Comparison of ENCODE assay signal across 15 cellular contexts in genomic region chr19:2038284-2039081, GRCh38. TPM values are rescaled to one million over a fixed set of nuclear protein-coding genes. Genes with fewer than 3 reads are reported as not detected.
DNase-seq lines count a peak whose midpoint lies in the region; ATAC-seq and TF ChIP-seq lines count a peak whose summit lies in the region.
"Had no signal": no experiment of that assay in that cellular context is flagged by ENCODE, and none has a peak within 500 bp of the region (broad histone marks: within the 10 kb centered on the region; RNA-seq: fewer than 3 reads in every experiment).

No MANE protein-coding gene starts in this region.

- no peak overlapping the region for H3K4me3 Mint-ChIP-seq in glutamatergic neuron (ENCODE audit: unreplicated experiment)

- H3K27ac ChIP-seq in ascending aorta, result no peak overlapping the region
- H3K27ac ChIP-seq: GM23248, SJCRH30 had no signal

- H3K4me1 Mint-ChIP-seq in glutamatergic neuron (ENCODE audit: low read depth, unreplicated experiment), result peaks cover 3% of the 10 kb centered on the region

- peaks cover 16 to 19% of the 10 kb centered on the region in 2 donors for H3K4me1 ChIP-seq in ascending aorta
- H3K4me1 ChIP-seq: SJCRH30 had no signal

- ATAC-seq in sciatic nerve (no peak), HG03432 (IDR thresholded peaks at IDR 0.05; ENCODE audit: unreplicated experiment) (no peak)

- peaks cover 36 to 50% of the 10 kb centered on the region in 2 donors for H3K36me3 ChIP-seq in ascending aorta

- H3K36me3 Mint-ChIP-seq in glutamatergic neuron (ENCODE audit: unreplicated experiment), result no peaks in the 10 kb centered on the region

- intact Hi-C loops in sciatic nerve (cut with DNase I) (no loop called here), ascending aorta (cut with DNase I) (no loop called here)

- H3K4me3 ChIP-seq in GM12865 (ENCODE audit: low read depth, low read length) (no peak overlapping the region), ascending aorta (no peak overlapping the region)
- H3K4me3 ChIP-seq: GM23248, SJCRH30, skin epidermis had no signal

- H3K9me3 ChIP-seq in ascending aorta, result peaks cover 4 to 9% of the 10 kb centered on the region in 2 donors
- H3K9me3 ChIP-seq: SJCRH30 had no signal

- H3K27me3 Mint-ChIP-seq in glutamatergic neuron (ENCODE audit: unreplicated experiment), result peaks cover 2% of the 10 kb centered on the region

- TF ChIP-seq CTCF in GM12865 (IDR thresholded peaks at IDR 0.05; ENCODE audit: insufficient read depth, low read depth, low read length, missing control alignments), result no peak
- TF ChIP-seq CTCF in glutamatergic neuron (IDR thresholded peaks at IDR 0.05; ENCODE audit: partially characterized antibody, unreplicated experiment), result peak; percentile 10
- TF ChIP-seq CTCF in ascending aorta (IDR thresholded peaks at IDR 0.05), result no peak

- H3K9me3 Mint-ChIP-seq in glutamatergic neuron (ENCODE audit: unreplicated experiment), result peaks cover 2% of the 10 kb centered on the region

- no peak overlapping the region for H3K27ac Mint-ChIP-seq in glutamatergic neuron (ENCODE audit: unreplicated experiment)

- peak; percentile 22 for DNase-seq in GM12865 (ENCODE audit: low read depth)
- DNase-seq in NAMALWA (ENCODE audit: low spot score), result peak; percentile 26
- DNase-seq in glutamatergic neuron, result peak; percentile 36
- DNase-seq in sciatic nerve (ENCODE audit: low spot score), result peak; percentile 63
- DNase-seq in T-helper 9 cell, result no peak
- DNase-seq in ascending aorta (ENCODE audit: low spot score in 2 of 2), result no peak
- DNase-seq in T1000 (lab: John Stamatoyannopoulos, UW), result no peak
- DNase-seq: activated gamma-delta T cell; DMS53; effector CD4-positive, alpha-beta T cell; GM23248; SJCRH30; stimulated activated naive CD4-positive, alpha-beta T cell had no signal

- no peaks in the 10 kb centered on the region for H3K27me3 ChIP-seq in ascending aorta
- H3K27me3 ChIP-seq: SJCRH30 had no signal

RNA-seq across cellular contexts. Expression of gene MKNK2, which starts 12.6 kb away (rescaled TPM):
- total RNA-seq in glutamatergic neuron (ENCODE audit: unreplicated experiment) (149 TPM), sciatic nerve (140 TPM), ascending aorta (228 TPM)

RNA-seq across cellular contexts. Expression of gene BTBD2, which starts 23.0 kb away (rescaled TPM):
- 70.4 TPM for total RNA-seq in glutamatergic neuron (ENCODE audit: unreplicated experiment)
- 65.7 TPM for total RNA-seq in sciatic nerve
- total RNA-seq in ascending aorta, result 90.1 TPM

RNA-seq across cellular contexts. Expression of gene MOB3A, which starts 57.6 kb away (rescaled TPM):
- total RNA-seq in glutamatergic neuron (ENCODE audit: unreplicated experiment), result 66.0 TPM
- 54.0 TPM for total RNA-seq in sciatic nerve
- 44.4 TPM for total RNA-seq in ascending aorta

RNA-seq across cellular contexts. Expression of gene IZUMO4, which starts 58.2 kb away (rescaled TPM):
- total RNA-seq in glutamatergic neuron (ENCODE audit: unreplicated experiment) (10.6 TPM), sciatic nerve (37.8 TPM), ascending aorta (not detected)

Comparison
In these comparisons a context has a peak if more than half of its experiments do, and no peak if none do; other contexts are left out.
1. DNase-seq: peak in GM12865 (single experiment), NAMALWA (single experiment), glutamatergic neuron (single experiment) and sciatic nerve (single experiment); none in T-helper 9 cell (single experiment), ascending aorta (0 of 2) and T1000 (single experiment).